In the genomic region with DNA sequence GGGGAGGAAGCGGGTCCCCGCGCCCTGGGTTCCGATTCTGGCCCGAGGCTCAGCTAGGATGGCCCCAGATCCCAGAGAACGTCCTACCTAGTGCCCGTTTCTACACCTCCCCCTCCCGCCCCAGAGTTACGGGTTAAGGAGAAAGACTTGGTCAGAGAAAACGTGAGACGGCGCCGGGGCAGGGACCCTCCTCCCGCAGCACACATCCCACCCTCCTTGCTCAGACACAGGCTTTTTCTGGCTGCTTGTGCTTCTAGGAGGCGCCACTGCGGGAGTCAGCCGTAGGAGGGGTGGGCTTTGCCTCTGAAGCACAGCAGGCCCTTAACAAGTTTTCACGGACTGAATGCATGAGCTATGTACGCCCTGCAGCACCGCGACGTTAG, we compare ENCODE assay signal across 8 cellular contexts.
DNase-seq lines count a peak whose midpoint lies in the region; ATAC-seq and FAIRE-seq lines count a peak whose summit lies in the region.

No MANE protein-coding gene starts in this region.

- no peak overlapping the region for H3K9ac ChIP-seq in mucosa of rectum (ENCODE audit: low read depth in 1 of 2, low read length in 2 of 2)

- peaks cover 30 to 48% of the 10 kb centered on the region in 2 donors for H3K27me3 Mint-ChIP-seq in CD8-positive, alpha-beta memory T cell
- peaks cover 8% of the 10 kb centered on the region for H3K27me3 Mint-ChIP-seq in central memory CD8-positive, alpha-beta T cell

- H3K27me3 ChIP-seq in CD8-positive, alpha-beta memory T cell (ENCODE audit: insufficient read depth, low read length, poor library complexity, severe bottlenecking): peaks cover 14% of the 10 kb centered on the region
- H3K27me3 ChIP-seq in mucosa of rectum (ENCODE audit: control insufficient read depth in 2 of 2, insufficient read depth in 2 of 2, low read length in 2 of 2): peaks cover 33 to 34% of the 10 kb centered on the region in 2 donors

- no peaks in the 10 kb centered on the region for H3K9me3 ChIP-seq in CD8-positive, alpha-beta memory T cell (ENCODE audit: low read length)
- no peaks in the 10 kb centered on the region for H3K9me3 ChIP-seq in mucosa of rectum (ENCODE audit: control insufficient read depth in 2 of 2, low read length in 2 of 2)

- peaks cover 11 to 14% (median 11%) of the 10 kb centered on the region in 3 donors for H3K4me1 Mint-ChIP-seq in CD8-positive, alpha-beta memory T cell
- peaks cover 16% of the 10 kb centered on the region for H3K4me1 Mint-ChIP-seq in central memory CD8-positive, alpha-beta T cell

- H3K4me3 ChIP-seq in CD8-positive, alpha-beta memory T cell (ENCODE audit: low read length): peak overlapping the region; percentile 67
- H3K4me3 ChIP-seq in mucosa of rectum (ENCODE audit: low read length in 2 of 2): peak overlapping the region; percentile 56 to 77

- H3K27ac Mint-ChIP-seq in CD8-positive, alpha-beta memory T cell: no peak overlapping the region
- no peak overlapping the region for H3K27ac Mint-ChIP-seq in central memory CD8-positive, alpha-beta T cell (ENCODE audit: low read depth)

- H3K27ac ChIP-seq in CD8-positive, alpha-beta memory T cell (ENCODE audit: low read depth, low read length): no peak overlapping the region
- no peak overlapping the region for H3K27ac ChIP-seq in mucosa of rectum (ENCODE audit: low read depth in 2 of 2, low read length in 2 of 2)

- peak overlapping the region; percentile 71 to 91 (median 81) for H3K4me3 Mint-ChIP-seq in CD8-positive, alpha-beta memory T cell
- peak overlapping the region; percentile 65 for H3K4me3 Mint-ChIP-seq in central memory CD8-positive, alpha-beta T cell

- H3K9me3 Mint-ChIP-seq in CD8-positive, alpha-beta memory T cell: peaks cover 0 to 2% (median 0%) of the 10 kb centered on the region in 5 donors
- no peaks in the 10 kb centered on the region for H3K9me3 Mint-ChIP-seq in central memory CD8-positive, alpha-beta T cell

- FAIRE-seq in GM19239 (lab: Jason Lieb, UNC): no peak

- DNase-seq in CD8-positive, alpha-beta memory T cell: no peak
- no peak for DNase-seq in central memory CD8-positive, alpha-beta T cell (ENCODE audit: low spot score in 2 of 2)
- no peak for DNase-seq in ureter (ENCODE audit: low spot score)
- DNase-seq in GM19239 (ENCODE audit: insufficient read length, low spot score): no peak
- DNase-seq in DMS79 treated with DMSO at 0.1 percent for 48 hours (lab: John Stamatoyannopoulos, UW): no peak

- CTCF ChIA-PET in CD8-positive, alpha-beta memory T cell (lab: Charles Lee): interaction anchor here (0.6 to 4.6 kb wide), 34 partner anchors 9 to 553 kb away, joined by 3 to 35 read pairs (median 4); no protein-coding TSS in a partner anchor

- peak; percentile 20 for ATAC-seq in HG03460 (IDR thresholded peaks at IDR 0.05; ENCODE audit: unreplicated experiment)
- ATAC-seq in central memory CD8-positive, alpha-beta T cell (replicated peaks; ENCODE audit: extremely low read depth, poor library complexity, severe bottlenecking): no peak
- ATAC-seq in GM19397 (IDR thresholded peaks at IDR 0.05; ENCODE audit: unreplicated experiment): no peak

- H3K4me1 ChIP-seq in CD8-positive, alpha-beta memory T cell (ENCODE audit: insufficient read depth, low read length): peaks cover 17% of the 10 kb centered on the region
- peaks cover 5 to 10% of the 10 kb centered on the region in 2 donors for H3K4me1 ChIP-seq in mucosa of rectum (ENCODE audit: control insufficient read depth in 2 of 2, insufficient read depth in 2 of 2, low read length in 2 of 2)

- no peaks in the 10 kb centered on the region for H3K36me3 Mint-ChIP-seq in CD8-positive, alpha-beta memory T cell
- peaks cover 2% of the 10 kb centered on the region for H3K36me3 Mint-ChIP-seq in central memory CD8-positive, alpha-beta T cell (ENCODE audit: insufficient read depth)

- H3K36me3 ChIP-seq in CD8-positive, alpha-beta memory T cell (ENCODE audit: insufficient read depth, low read length): no peaks in the 10 kb centered on the region
- no peaks in the 10 kb centered on the region for H3K36me3 ChIP-seq in mucosa of rectum (ENCODE audit: control insufficient read depth in 2 of 2, insufficient read depth in 2 of 2, low read length in 2 of 2)

- POLR2A ChIA-PET in CD8-positive, alpha-beta memory T cell (lab: Charles Lee): interaction anchor here (1.0 to 1.4 kb wide), 3 partner anchors 27 to 548 kb away, joined by 3 to 9 read pairs (median 4); partner anchors contain the start of gene ARF5
